ENCODE assay signal across 8 cellular contexts in genomic region chr6:141463237-141463977, GRCh38.
DNase-seq lines count a peak whose midpoint lies in the region; ATAC-seq and TF ChIP-seq lines count a peak whose summit lies in the region.

No MANE protein-coding gene starts in this region.

- no peaks in the 10 kb centered on the region for H3K27me3 ChIP-seq in neural cell (ENCODE audit: insufficient read depth, low read depth, low read length)

- no peaks in the 10 kb centered on the region for H3K79me2 ChIP-seq in neural cell (replicated peaks; ENCODE audit: insufficient read depth, low read length)

- no peaks in the 10 kb centered on the region for H3K9me2 ChIP-seq in neural cell (ENCODE audit: insufficient read depth, low read length)

- no peaks in the 10 kb centered on the region for H3F3A ChIP-seq in neural cell (ENCODE audit: insufficient read depth, low read length, poor library complexity, severe bottlenecking)

- no peak overlapping the region for H2AFZ ChIP-seq in neural cell (ENCODE audit: low read depth, low read length)

- no peaks in the 10 kb centered on the region for H3K36me3 ChIP-seq in neural cell (ENCODE audit: insufficient read depth, low read length)

- no peaks in the 10 kb centered on the region for H4K20me1 ChIP-seq in neural cell (ENCODE audit: insufficient read depth)

- no peak for TF ChIP-seq RAD21 in neural cell (conservative IDR thresholded peaks at IDR 0.05)

- no peak for TF ChIP-seq EP300 in neural cell (conservative IDR thresholded peaks at IDR 0.05; ENCODE audit: poor library complexity, severe bottlenecking)

- no peak overlapping the region for H3K4me2 ChIP-seq in neural cell (ENCODE audit: low read length)

- H3K27ac ChIP-seq in neural cell (ENCODE audit: low read length): peak overlapping the region; percentile 88

- H3K9me3 ChIP-seq in neural cell (ENCODE audit: low read length): no peaks in the 10 kb centered on the region

- H3K9ac ChIP-seq in neural cell (ENCODE audit: low read length): no peak overlapping the region

- ATAC-seq in GM18870 (IDR thresholded peaks at IDR 0.05; ENCODE audit: unreplicated experiment): peak; percentile 95
- peak; percentile 81 for ATAC-seq in HG02678 (IDR thresholded peaks at IDR 0.05; ENCODE audit: unreplicated experiment)

- DNase-seq in NCI-H446 treated with DMSO at 0.1 percent for 48 hours (lab: John Stamatoyannopoulos, UW) (peak; percentile 49), NCI-H146 (lab: John Stamatoyannopoulos, UW) (no peak), activated gamma-delta T cell treated with Interleukin-2 at 50 U/mL for 16 hours (no peak), NCI-H2171 treated with DMSO at 0.1 percent for 48 hours (lab: John Stamatoyannopoulos, UW) (no peak)
- DNase-seq in stimulated activated naive CD4-positive, alpha-beta T cell (lab: John Stamatoyannopoulos, UW): no peak

- no peak for TF ChIP-seq CTCF in neural cell (IDR thresholded peaks at IDR 0.05; ENCODE audit: poor library complexity, severe bottlenecking)

- no peak overlapping the region for H3K4me3 ChIP-seq in neural cell (ENCODE audit: low read length)

TF ChIP-seq in neural cell, 6 proteins besides CTCF, POLR2A, EP300 and RAD21:
- TF ChIP-seq POLR2AphosphoS5 (IDR thresholded peaks at IDR 0.05) (no peak), REST (IDR thresholded peaks at IDR 0.05; ENCODE audit: borderline replicate concordance) (no peak), EZH2 (IDR thresholded peaks at IDR 0.05; ENCODE audit: borderline replicate concordance, insufficient read depth, low read length, poor library complexity, severe bottlenecking) (no peak), TAF1 (IDR thresholded peaks at IDR 0.05; ENCODE audit: low read depth) (no peak), MXI1 (conservative IDR thresholded peaks at IDR 0.05; ENCODE audit: poor library complexity, severe bottlenecking) (no peak)
